ENCODE assay signal across 1 cellular context in genomic region chr20:23586735-23587525, GRCh38.
TF ChIP-seq lines count a peak whose summit lies in the region.

No MANE protein-coding gene starts in this region.

TF ChIP-seq in HepG2, 621 proteins besides CTCF, POLR2A, EP300 and RAD21 (continued from another document and continues in another):
- TF ChIP-seq REST (IDR thresholded peaks at IDR 0.05; ENCODE audit: borderline replicate concordance in 1 of 2, low read depth in 1 of 2, low read length in 2 of 2): no peak; a peak in 1 of 4 replicates
- TF ChIP-seq ATF1 (CRISPR knock-in tag; IDR thresholded peaks at IDR 0.05): no peak
- no peak; the same call in 1 of the 2 replicates for TF ChIP-seq ZNF766 (CRISPR knock-in tag; IDR thresholded peaks at IDR 0.05; ENCODE audit: borderline replicate concordance)
- TF ChIP-seq HOMEZ (CRISPR knock-in tag; IDR thresholded peaks at IDR 0.05; ENCODE audit: low read depth): no peak
- TF ChIP-seq MIER3 (CRISPR knock-in tag; IDR thresholded peaks at IDR 0.05; ENCODE audit: borderline replicate concordance): no peak
- TF ChIP-seq IRF2 (CRISPR knock-in tag; IDR thresholded peaks at IDR 0.05): no peak; the same call in 1 of the 2 replicates
- no peak for TF ChIP-seq ZNF333 (CRISPR knock-in tag; IDR thresholded peaks at IDR 0.05; ENCODE audit: borderline replicate concordance)
- TF ChIP-seq ZNF891 (CRISPR knock-in tag; IDR thresholded peaks at IDR 0.05): no peak; the same call in 1 of the 2 replicates
- no peak for TF ChIP-seq ARHGAP35 (CRISPR knock-in tag; IDR thresholded peaks at IDR 0.05; ENCODE audit: borderline replicate concordance)
- TF ChIP-seq ZNF644 (CRISPR knock-in tag; IDR thresholded peaks at IDR 0.05; ENCODE audit: low read depth): peak; percentile 44; the same call in 1 of the 2 replicates
- TF ChIP-seq ZBTB39 (CRISPR knock-in tag; IDR thresholded peaks at IDR 0.05): no peak
- no peak for TF ChIP-seq STAT5B (CRISPR knock-in tag; IDR thresholded peaks at IDR 0.05)
- no peak; the same call in 1 of the 2 replicates for TF ChIP-seq GABPB1 (CRISPR knock-in tag; IDR thresholded peaks at IDR 0.05)
- no peak for TF ChIP-seq HBP1 (CRISPR knock-in tag; IDR thresholded peaks at IDR 0.05; ENCODE audit: low read depth)
- TF ChIP-seq ZNF253 (CRISPR knock-in tag; IDR thresholded peaks at IDR 0.05; ENCODE audit: borderline replicate concordance): no peak; the same call in 1 of the 2 replicates
- TF ChIP-seq, protein P1, sequence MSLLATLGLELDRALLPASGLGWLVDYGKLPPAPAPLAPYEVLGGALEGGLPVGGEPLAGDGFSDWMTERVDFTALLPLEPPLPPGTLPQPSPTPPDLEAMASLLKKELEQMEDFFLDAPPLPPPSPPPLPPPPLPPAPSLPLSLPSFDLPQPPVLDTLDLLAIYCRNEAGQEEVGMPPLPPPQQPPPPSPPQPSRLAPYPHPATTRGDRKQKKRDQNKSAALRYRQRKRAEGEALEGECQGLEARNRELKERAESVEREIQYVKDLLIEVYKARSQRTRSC (CRISPR knock-in tag; IDR thresholded peaks at IDR 0.05; ENCODE audit: low read depth): no peak
- TF ChIP-seq, protein P2, sequence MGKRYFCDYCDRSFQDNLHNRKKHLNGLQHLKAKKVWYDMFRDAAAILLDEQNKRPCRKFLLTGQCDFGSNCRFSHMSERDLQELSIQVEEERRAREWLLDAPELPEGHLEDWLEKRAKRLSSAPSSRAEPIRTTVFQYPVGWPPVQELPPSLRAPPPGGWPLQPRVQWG (CRISPR knock-in tag; IDR thresholded peaks at IDR 0.05; ENCODE audit: borderline replicate concordance, low read depth): no peak
- no peak for TF ChIP-seq ARNTL (CRISPR knock-in tag; IDR thresholded peaks at IDR 0.05)
- no peak for TF ChIP-seq GATA4 (IDR thresholded peaks at IDR 0.05; ENCODE audit: borderline replicate concordance, low read depth)
- TF ChIP-seq ZNF24 (IDR thresholded peaks at IDR 0.05): no peak
- peak; percentile 94 for TF ChIP-seq MAX (IDR thresholded peaks at IDR 0.05)
- no peak for TF ChIP-seq CSRNP2 (CRISPR knock-in tag; conservative IDR thresholded peaks at IDR 0.05; ENCODE audit: low read depth)
- no peak for TF ChIP-seq EZH2 (conservative IDR thresholded peaks at IDR 0.05; ENCODE audit: low read depth, low read length)
- TF ChIP-seq CHD2 (IDR thresholded peaks at IDR 0.05; ENCODE audit: low read depth, low read length): no peak
- no peak for TF ChIP-seq PHF21A (CRISPR knock-in tag; IDR thresholded peaks at IDR 0.05)
- TF ChIP-seq MBD4 (IDR thresholded peaks at IDR 0.05; ENCODE audit: borderline replicate concordance, low read length): no peak
- no peak for TF ChIP-seq ZNF513 (CRISPR knock-in tag; conservative IDR thresholded peaks at IDR 0.05)
- TF ChIP-seq, protein P3, sequence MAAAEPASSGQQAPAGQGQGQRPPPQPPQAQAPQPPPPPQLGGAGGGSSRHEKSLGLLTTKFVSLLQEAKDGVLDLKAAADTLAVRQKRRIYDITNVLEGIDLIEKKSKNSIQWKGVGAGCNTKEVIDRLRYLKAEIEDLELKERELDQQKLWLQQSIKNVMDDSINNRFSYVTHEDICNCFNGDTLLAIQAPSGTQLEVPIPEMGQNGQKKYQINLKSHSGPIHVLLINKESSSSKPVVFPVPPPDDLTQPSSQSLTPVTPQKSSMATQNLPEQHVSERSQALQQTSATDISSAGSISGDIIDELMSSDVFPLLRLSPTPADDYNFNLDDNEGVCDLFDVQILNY (CRISPR knock-in tag; conservative IDR thresholded peaks at IDR 0.05): no peak
- TF ChIP-seq MTERF4 (CRISPR knock-in tag; IDR thresholded peaks at IDR 0.05): peak; percentile 54; the same call in 1 of the 2 replicates
- TF ChIP-seq, protein P4, sequence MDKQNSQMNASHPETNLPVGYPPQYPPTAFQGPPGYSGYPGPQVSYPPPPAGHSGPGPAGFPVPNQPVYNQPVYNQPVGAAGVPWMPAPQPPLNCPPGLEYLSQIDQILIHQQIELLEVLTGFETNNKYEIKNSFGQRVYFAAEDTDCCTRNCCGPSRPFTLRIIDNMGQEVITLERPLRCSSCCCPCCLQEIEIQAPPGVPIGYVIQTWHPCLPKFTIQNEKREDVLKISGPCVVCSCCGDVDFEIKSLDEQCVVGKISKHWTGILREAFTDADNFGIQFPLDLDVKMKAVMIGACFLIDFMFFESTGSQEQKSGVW (CRISPR knock-in tag; IDR thresholded peaks at IDR 0.05; ENCODE audit: borderline replicate concordance): no peak
- TF ChIP-seq ZNF550 (CRISPR knock-in tag; IDR thresholded peaks at IDR 0.05; ENCODE audit: borderline replicate concordance): no peak
- peak; percentile 33 for TF ChIP-seq POLR2G (IDR thresholded peaks at IDR 0.05; ENCODE audit: low read depth, low read length)
- TF ChIP-seq SUZ12 (IDR thresholded peaks at IDR 0.05; ENCODE audit: low read depth, low read length): no peak
- TF ChIP-seq, protein P5, sequence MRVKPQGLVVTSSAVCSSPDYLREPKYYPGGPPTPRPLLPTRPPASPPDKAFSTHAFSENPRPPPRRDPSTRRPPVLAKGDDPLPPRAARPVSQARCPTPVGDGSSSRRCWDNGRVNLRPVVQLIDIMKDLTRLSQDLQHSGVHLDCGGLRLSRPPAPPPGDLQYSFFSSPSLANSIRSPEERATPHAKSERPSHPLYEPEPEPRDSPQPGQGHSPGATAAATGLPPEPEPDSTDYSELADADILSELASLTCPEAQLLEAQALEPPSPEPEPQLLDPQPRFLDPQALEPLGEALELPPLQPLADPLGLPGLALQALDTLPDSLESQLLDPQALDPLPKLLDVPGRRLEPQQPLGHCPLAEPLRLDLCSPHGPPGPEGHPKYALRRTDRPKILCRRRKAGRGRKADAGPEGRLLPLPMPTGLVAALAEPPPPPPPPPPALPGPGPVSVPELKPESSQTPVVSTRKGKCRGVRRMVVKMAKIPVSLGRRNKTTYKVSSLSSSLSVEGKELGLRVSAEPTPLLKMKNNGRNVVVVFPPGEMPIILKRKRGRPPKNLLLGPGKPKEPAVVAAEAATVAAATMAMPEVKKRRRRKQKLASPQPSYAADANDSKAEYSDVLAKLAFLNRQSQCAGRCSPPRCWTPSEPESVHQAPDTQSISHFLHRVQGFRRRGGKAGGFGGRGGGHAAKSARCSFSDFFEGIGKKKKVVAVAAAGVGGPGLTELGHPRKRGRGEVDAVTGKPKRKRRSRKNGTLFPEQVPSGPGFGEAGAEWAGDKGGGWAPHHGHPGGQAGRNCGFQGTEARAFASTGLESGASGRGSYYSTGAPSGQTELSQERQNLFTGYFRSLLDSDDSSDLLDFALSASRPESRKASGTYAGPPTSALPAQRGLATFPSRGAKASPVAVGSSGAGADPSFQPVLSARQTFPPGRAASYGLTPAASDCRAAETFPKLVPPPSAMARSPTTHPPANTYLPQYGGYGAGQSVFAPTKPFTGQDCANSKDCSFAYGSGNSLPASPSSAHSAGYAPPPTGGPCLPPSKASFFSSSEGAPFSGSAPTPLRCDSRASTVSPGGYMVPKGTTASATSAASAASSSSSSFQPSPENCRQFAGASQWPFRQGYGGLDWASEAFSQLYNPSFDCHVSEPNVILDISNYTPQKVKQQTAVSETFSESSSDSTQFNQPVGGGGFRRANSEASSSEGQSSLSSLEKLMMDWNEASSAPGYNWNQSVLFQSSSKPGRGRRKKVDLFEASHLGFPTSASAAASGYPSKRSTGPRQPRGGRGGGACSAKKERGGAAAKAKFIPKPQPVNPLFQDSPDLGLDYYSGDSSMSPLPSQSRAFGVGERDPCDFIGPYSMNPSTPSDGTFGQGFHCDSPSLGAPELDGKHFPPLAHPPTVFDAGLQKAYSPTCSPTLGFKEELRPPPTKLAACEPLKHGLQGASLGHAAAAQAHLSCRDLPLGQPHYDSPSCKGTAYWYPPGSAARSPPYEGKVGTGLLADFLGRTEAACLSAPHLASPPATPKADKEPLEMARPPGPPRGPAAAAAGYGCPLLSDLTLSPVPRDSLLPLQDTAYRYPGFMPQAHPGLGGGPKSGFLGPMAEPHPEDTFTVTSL (CRISPR knock-in tag; IDR thresholded peaks at IDR 0.05; ENCODE audit: borderline replicate concordance): 0 out of 2 replicates have a peak, but pooled peaks have one; percentile 48
